In the genomic region with DNA sequence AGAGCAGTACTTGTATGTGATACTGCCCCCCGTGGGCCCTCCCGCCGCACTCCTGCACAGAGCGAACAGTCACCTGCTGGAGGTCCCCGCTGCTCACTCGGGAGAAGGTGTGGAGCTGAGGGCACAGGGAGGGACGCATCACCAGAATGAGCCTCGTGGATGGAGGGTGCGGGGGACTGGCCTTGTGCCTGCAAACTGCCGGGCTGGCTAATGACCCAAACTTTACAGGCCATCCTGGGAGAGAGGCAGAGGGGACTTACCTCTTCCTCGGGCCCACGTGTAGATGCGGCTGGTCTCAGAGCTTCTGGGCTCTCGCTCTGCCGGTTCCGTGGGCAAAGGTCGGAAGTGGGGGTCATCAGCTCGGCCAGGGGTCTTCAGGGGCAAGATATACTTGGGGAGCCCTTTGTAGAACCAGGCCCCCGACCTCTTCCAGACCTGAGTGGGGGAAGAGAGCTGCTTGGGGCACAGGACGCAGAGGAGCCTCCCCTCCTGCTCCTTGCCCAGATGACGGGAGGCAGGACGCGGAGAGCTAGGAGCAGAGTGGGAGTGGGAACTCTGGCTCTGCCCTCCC, we compare ENCODE assay signal across 28 cellular contexts.
A peak's percentile ranks its signal among the peaks of the same experiment; 100 is the strongest.
DNase-seq lines count a peak whose midpoint lies in the region; ATAC-seq and TF ChIP-seq lines count a peak whose summit lies in the region.
"Had no signal": no experiment of that assay in that cellular context is flagged by ENCODE, and none has a peak within 500 bp of the region (broad histone marks: within the 10 kb centered on the region; RNA-seq: fewer than 3 reads in every experiment).

No MANE protein-coding gene starts in this region.

- H3K4me1 Mint-ChIP-seq in H9, result no peaks in the 10 kb centered on the region
- H3K4me1 Mint-ChIP-seq in progenitor cell of endocrine pancreas (ENCODE audit: low read depth), result no peaks in the 10 kb centered on the region
- H3K4me1 Mint-ChIP-seq in CD8-positive, alpha-beta T cell (ENCODE audit: low read depth), result no peaks in the 10 kb centered on the region
- H3K4me1 Mint-ChIP-seq: IgD-negative memory B cell, mesothelial cell of epicardium had no signal

- H3K36me3 ChIP-seq in WERI-Rb-1 (peaks cover 13% of the 10 kb centered on the region), left lung (peaks cover 0 to 9% of the 10 kb centered on the region in 2 donors)
- H3K36me3 ChIP-seq in CD8-positive, alpha-beta T cell (ENCODE audit: insufficient read depth, low read length), result no peaks in the 10 kb centered on the region
- H3K36me3 ChIP-seq: breast epithelium, gastrocnemius medialis, thoracic aorta had no signal

- DNase-seq in H9 (no peak), WERI-Rb-1 (peak; percentile 1), left lung (peak; percentile 21 to 40), sciatic nerve (ENCODE audit: low spot score) (peak; percentile 54), progenitor cell of endocrine pancreas (ENCODE audit: low spot score, unreplicated experiment) (no peak), middle frontal gyrus (ENCODE audit: extremely low spot score, low spot score) (no peak)
- no peak for DNase-seq in CD8-positive, alpha-beta T cell
- DNase-seq: activated CD4-positive, alpha-beta T cell treated with anti-CD3 and anti-CD28 coated beads, Interleukin-2, amount 50 U/mL, for 48 hours; anterior cingulate cortex; C1 segment of cervical spinal cord; gastrocnemius medialis; HCEC 1CT; hippocampal formation; MV-4-11; NCI-H1436; NCI-H2081 treated with DMSO at 0.1 percent for 48 hours; NCI-H2227 treated with DMSO at 0.1 percent for 48 hours; NCI-H526; SK-N-SH; stimulated activated CD8-positive, alpha-beta memory T cell treated with anti-CD3 and anti-CD28 coated beads, Interleukin-4, amount 100 ng/mL, for 48 hours had no signal

- no peak overlapping the region for H3K23ac ChIP-seq in H9 (ENCODE audit: insufficient read length, low read depth, low read length)

- H3K4ac ChIP-seq in H9 (ENCODE audit: low read depth, low read length), result no peak overlapping the region

- TF ChIP-seq CTCF in H9 (conservative IDR thresholded peaks at IDR 0.05), result no peak
- TF ChIP-seq CTCF in WERI-Rb-1 (IDR thresholded peaks at IDR 0.05; ENCODE audit: low read depth, low read length), result no peak
- TF ChIP-seq CTCF in left lung (IDR thresholded peaks at IDR 0.05), result no peak
- TF ChIP-seq CTCF in progenitor cell of endocrine pancreas (IDR thresholded peaks at IDR 0.05; ENCODE audit: unreplicated experiment), result no peak
- TF ChIP-seq CTCF in CD8-positive, alpha-beta T cell (IDR thresholded peaks at IDR 0.05), result no peak

- H3K27me3 Mint-ChIP-seq in H9 (ENCODE audit: low read depth) (peaks cover 10% of the 10 kb centered on the region), progenitor cell of endocrine pancreas (no peaks in the 10 kb centered on the region)
- no peaks in the 10 kb centered on the region for H3K27me3 Mint-ChIP-seq in CD8-positive, alpha-beta T cell (ENCODE audit: low read depth)
- H3K27me3 Mint-ChIP-seq: IgD-negative memory B cell; naive thymus-derived CD4-positive, alpha-beta T cell; stimulated activated naive CD8-positive, alpha-beta T cell treated with anti-CD3 and anti-CD28 coated beads, Interleukin-15, Interleukin-2, amounts not matched to agents 100 ng/mL and 50 ng/mL, for 24 hours had no signal

- ATAC-seq in left lung (no peak), sciatic nerve (no peak)
- ATAC-seq in CD8-positive, alpha-beta T cell, result no peak
- ATAC-seq: activated naive CD4-positive, alpha-beta T cell treated with anti-CD3 and anti-CD28 coated beads, Interleukin-2, amount 50 U/mL, for 72 hours; naive thymus-derived CD4-positive, alpha-beta T cell had no signal

- H3K4me2 ChIP-seq in H9 (ENCODE audit: insufficient read depth, insufficient read length, low read length), result no peak overlapping the region
- H3K4me2 ChIP-seq: SK-N-SH had no signal

- H3K4me3 Mint-ChIP-seq in H9 (no peak overlapping the region), progenitor cell of endocrine pancreas (ENCODE audit: low read depth) (no peak overlapping the region)
- no peak overlapping the region for H3K4me3 Mint-ChIP-seq in CD8-positive, alpha-beta T cell
- H3K4me3 Mint-ChIP-seq: IgD-negative memory B cell; mesothelial cell of epicardium; naive thymus-derived CD4-positive, alpha-beta T cell; stimulated activated naive CD8-positive, alpha-beta T cell treated with anti-CD3 and anti-CD28 coated beads, Interleukin-15, Interleukin-2, amounts not matched to agents 100 ng/mL and 50 ng/mL, for 24 hours had no signal

- no peaks in the 10 kb centered on the region for H3K27me3 ChIP-seq in H9 (ENCODE audit: insufficient read depth, low read length)
- no peaks in the 10 kb centered on the region for H3K27me3 ChIP-seq in WERI-Rb-1 (ENCODE audit: insufficient read depth, low read depth, severe bottlenecking)
- no peaks in the 10 kb centered on the region for H3K27me3 ChIP-seq in left lung
- no peaks in the 10 kb centered on the region for H3K27me3 ChIP-seq in CD8-positive, alpha-beta T cell (ENCODE audit: insufficient read depth, low read length)
- H3K27me3 ChIP-seq: breast epithelium, gastrocnemius medialis had no signal

- H4K20me1 ChIP-seq in H9 (ENCODE audit: control insufficient read depth, insufficient read depth, insufficient read length), result no peaks in the 10 kb centered on the region

- no peaks in the 10 kb centered on the region for H3K79me1 ChIP-seq in H9 (ENCODE audit: insufficient read depth, low read depth, low read length, poor library complexity, severe bottlenecking)

- H2BK12ac ChIP-seq in H9 (ENCODE audit: insufficient read length, low read depth, low read length), result no peak overlapping the region

- intact Hi-C loops in left lung (cut with DNase I), result no loop called here
- intact Hi-C loops in sciatic nerve (cut with DNase I), result no loop called here
- intact Hi-C loops in CD8-positive, alpha-beta T cell (cut with DNase I, micrococcal nuclease), result no loop called here

- no peak overlapping the region for H3T11ph ChIP-seq in H9 (ENCODE audit: low read length)

- no peak overlapping the region for H3K4me3 ChIP-seq in WERI-Rb-1 (ENCODE audit: low read depth, low read length)
- no peak overlapping the region for H3K4me3 ChIP-seq in left lung
- no peak overlapping the region for H3K4me3 ChIP-seq in CD8-positive, alpha-beta T cell (ENCODE audit: low read depth, low read length)
- H3K4me3 ChIP-seq: breast epithelium, gastrocnemius medialis, thoracic aorta had no signal

- H3K14ac ChIP-seq in H9 (ENCODE audit: insufficient read depth, low read length), result peak overlapping the region; percentile 16; the same call in 1 of the 2 replicates

- H2AFZ ChIP-seq in H9 (ENCODE audit: low read length), result no peak overlapping the region

- no peak overlapping the region for H3K56ac ChIP-seq in H9 (ENCODE audit: insufficient read length, low read depth, low read length)

- H3K36me3 Mint-ChIP-seq in H9 (ENCODE audit: insufficient read depth in 1 of 3, low read depth in 3 of 3) (no peaks in the 10 kb centered on the region; a peak in 3 of 7 replicates), progenitor cell of endocrine pancreas (ENCODE audit: insufficient read depth) (peaks cover 15% of the 10 kb centered on the region)
- H3K36me3 Mint-ChIP-seq in CD8-positive, alpha-beta T cell, result no peaks in the 10 kb centered on the region
- H3K36me3 Mint-ChIP-seq: activated naive CD4-positive, alpha-beta T cell treated with anti-CD3 and anti-CD28 coated beads, Interleukin-2, amount 50 U/mL, for 72 hours; IgD-negative memory B cell had no signal

- H2BK15ac ChIP-seq in H9 (ENCODE audit: low read depth, low read length), result no peak overlapping the region

- H3K27ac Mint-ChIP-seq in H9, result no peak overlapping the region; a peak in 1 of 7 replicates
- H3K27ac Mint-ChIP-seq in progenitor cell of endocrine pancreas, result no peak overlapping the region
- no peak overlapping the region for H3K27ac Mint-ChIP-seq in CD8-positive, alpha-beta T cell
- H3K27ac Mint-ChIP-seq: activated naive CD4-positive, alpha-beta T cell treated with anti-CD3 and anti-CD28 coated beads, Interleukin-2, amount 50 U/mL, for 72 hours; mesothelial cell of epicardium; naive thymus-derived CD4-positive, alpha-beta T cell; stimulated activated naive CD8-positive, alpha-beta T cell treated with anti-CD3 and anti-CD28 coated beads, Interleukin-15, Interleukin-2, amounts not matched to agents 100 ng/mL and 50 ng/mL, for 24 hours had no signal

- H4K91ac ChIP-seq in H9 (ENCODE audit: insufficient read length, low read depth, low read length), result no peak overlapping the region

- H3K23me2 ChIP-seq in H9 (ENCODE audit: insufficient read length, low read depth, low read length, poor library complexity, severe bottlenecking), result peaks cover 3% of the 10 kb centered on the region

- no peaks in the 10 kb centered on the region for H3K9me3 ChIP-seq in H9 (ENCODE audit: control insufficient read depth, low read depth, low read length)
- no peaks in the 10 kb centered on the region for H3K9me3 ChIP-seq in WERI-Rb-1 (ENCODE audit: severe bottlenecking)
- H3K9me3 ChIP-seq in left lung, result no peaks in the 10 kb centered on the region
- H3K9me3 ChIP-seq in CD8-positive, alpha-beta T cell (ENCODE audit: low read length), result no peaks in the 10 kb centered on the region
- H3K9me3 ChIP-seq: breast epithelium, Caco-2, gastrocnemius medialis, SK-N-SH, thoracic aorta had no signal

- H3K27ac ChIP-seq in H9 (ENCODE audit: insufficient read length, low read depth, low read length), result no peak overlapping the region
- H3K27ac ChIP-seq in WERI-Rb-1, result no peak overlapping the region
- no peak overlapping the region for H3K27ac ChIP-seq in left lung
- no peak overlapping the region for H3K27ac ChIP-seq in CD8-positive, alpha-beta T cell (ENCODE audit: low read depth, low read length)
- H3K27ac ChIP-seq: breast epithelium, gastrocnemius medialis, thoracic aorta had no signal

- H4K5ac ChIP-seq in H9 (ENCODE audit: insufficient read length, low read depth, low read length), result no peak overlapping the region

- no peak overlapping the region for H2BK120ac ChIP-seq in H9 (ENCODE audit: low read depth, low read length, poor library complexity, severe bottlenecking)

- H3K4me1 ChIP-seq in H9 (ENCODE audit: insufficient read depth, low read length), result no peaks in the 10 kb centered on the region
- H3K4me1 ChIP-seq in left lung, result peaks cover 0 to 10% of the 10 kb centered on the region in 2 donors
- H3K4me1 ChIP-seq in CD8-positive, alpha-beta T cell (ENCODE audit: insufficient read depth, low read length), result no peaks in the 10 kb centered on the region
- H3K4me1 ChIP-seq: breast epithelium, Caco-2, gastrocnemius medialis had no signal

- H4K8ac ChIP-seq in H9 (replicated peaks; ENCODE audit: insufficient read length, low read depth, low read length), result no peak overlapping the region

- no CpG with 5 or more reads among the region's 23 CpGs for WGBS in H9 (ENCODE audit: extremely low coverage, insufficient read length, low lambda C conversion rate)

- H3K9me3 Mint-ChIP-seq in H9, result peaks cover 4% of the 10 kb centered on the region in 2 experiments; a peak in 2 of 5 replicates
- H3K9me3 Mint-ChIP-seq in progenitor cell of endocrine pancreas (ENCODE audit: low read depth), result peaks cover 10% of the 10 kb centered on the region
- H3K9me3 Mint-ChIP-seq in CD8-positive, alpha-beta T cell, result no peaks in the 10 kb centered on the region
- H3K9me3 Mint-ChIP-seq: mesothelial cell of epicardium had no signal

- no peaks in the 10 kb centered on the region for H3K79me2 ChIP-seq in H9 (ENCODE audit: insufficient read depth, low read length)

- CTCF ChIA-PET in CD8-positive, alpha-beta T cell (lab: Charles Lee), result no interaction called here

- no peak overlapping the region for H3K9ac ChIP-seq in H9 (ENCODE audit: extremely low read depth, insufficient read length, low read length)
- H3K9ac ChIP-seq: SK-N-SH had no signal

- H2AK5ac ChIP-seq in H9 (ENCODE audit: insufficient read length, low read length), result no peak overlapping the region

- H2BK5ac ChIP-seq in H9 (ENCODE audit: insufficient read length, low read length), result no peak overlapping the region

- POLR2A ChIA-PET in CD8-positive, alpha-beta T cell (lab: Charles Lee), result no interaction called here

- H3K18ac ChIP-seq in H9 (ENCODE audit: insufficient read length, low read depth, low read length), result no peak overlapping the region

- H2BK20ac ChIP-seq in H9 (ENCODE audit: low read depth, low read length, poor library complexity, severe bottlenecking), result no peak overlapping the region

Comparison
In these comparisons a context has a peak if more than half of its experiments do, and no peak if none do; other contexts are left out.
1. DNase-seq: peak in WERI-Rb-1 (single experiment), left lung (2 of 2) and sciatic nerve (single experiment); none in H9 (single experiment), progenitor cell of endocrine pancreas (single experiment), CD8-positive, alpha-beta T cell (0 of 7) and middle frontal gyrus (single experiment).